1 cellular context compared by ENCODE assay signal in the genomic region with DNA sequence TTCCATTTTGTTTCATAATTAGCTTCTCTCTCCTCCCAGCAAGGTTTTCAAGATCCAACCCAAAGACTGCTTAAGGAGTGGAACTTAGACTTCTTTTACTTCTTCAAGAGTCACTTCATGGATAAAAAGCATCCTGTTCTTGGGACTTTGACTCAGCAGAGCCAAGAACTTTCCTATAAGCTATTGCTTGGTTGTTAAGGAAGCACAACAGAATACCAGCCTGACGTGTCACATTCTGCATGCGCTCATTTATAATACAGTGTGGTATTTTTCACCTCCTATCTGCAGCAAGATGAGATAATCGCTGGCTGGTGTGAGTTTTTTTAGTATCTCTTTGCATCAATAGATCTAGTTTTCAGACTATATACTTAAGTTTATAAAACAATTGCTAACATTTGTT.
TF ChIP-seq lines count a peak whose summit lies in the region.

No MANE protein-coding gene starts in this region.

TF ChIP-seq in GM23338, 12 proteins besides CTCF, POLR2A, EP300 and RAD21 (continued from another document):
- TF ChIP-seq ZNF462 (CRISPR knock-in tag; IDR thresholded peaks at IDR 0.05) (no peak), ETS1 (IDR thresholded peaks at IDR 0.05) (no peak), CREB1 (CRISPR knock-in tag; IDR thresholded peaks at IDR 0.05; ENCODE audit: low read depth) (no peak), STAT1 (IDR thresholded peaks at IDR 0.05; ENCODE audit: unreplicated experiment) (no peak), EZH2 (IDR thresholded peaks at IDR 0.05; ENCODE audit: low read depth, unreplicated experiment) (no peak)
TF ChIP-seq in GM23338: peak in this region for 0.
